ENCODE assay signal across 21 cellular contexts in the genomic region with DNA sequence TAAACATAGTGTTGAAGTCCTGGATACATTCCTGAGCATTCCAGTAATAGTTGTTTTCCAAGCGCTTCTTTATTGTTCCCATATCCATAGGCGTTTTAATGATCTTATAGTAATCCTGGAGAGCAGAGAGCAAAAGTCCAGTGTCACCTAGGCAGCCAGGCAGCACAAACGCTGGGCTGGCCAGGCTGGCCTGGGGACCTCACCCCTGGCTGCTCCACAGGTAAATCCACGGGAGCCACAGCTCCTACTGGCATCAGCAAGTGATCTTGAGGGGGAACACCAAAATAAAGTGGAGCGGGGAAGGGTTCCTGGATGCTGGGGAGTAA. TPM values are rescaled to one million over a fixed set of nuclear protein-coding genes. Genes with fewer than 3 reads are reported as not detected.
A peak's percentile ranks its signal among the peaks of the same experiment; 100 is the strongest.
DNase-seq lines count a peak whose midpoint lies in the region; ATAC-seq and TF ChIP-seq lines count a peak whose summit lies in the region.
"Had no signal": no experiment of that assay in that cellular context is flagged by ENCODE, and none has a peak within 500 bp of the region (broad histone marks: within the 10 kb centered on the region; RNA-seq: fewer than 3 reads in every experiment).

No MANE protein-coding gene starts in this region.

- H3K36me3 Mint-ChIP-seq in Caco-2 (ENCODE audit: insufficient read depth, unreplicated experiment) = peaks cover 96% of the 10 kb centered on the region
- peaks cover 78% of the 10 kb centered on the region for H3K36me3 Mint-ChIP-seq in brain

- H3K27me3 Mint-ChIP-seq in Caco-2 (ENCODE audit: insufficient read depth, unreplicated experiment) (no peaks in the 10 kb centered on the region), brain (peaks cover 4% of the 10 kb centered on the region)

- H3K9me3 ChIP-seq in A673 (ENCODE audit: low read depth, low read length, poor library complexity, severe bottlenecking) (no peaks in the 10 kb centered on the region), Caco-2 (no peaks in the 10 kb centered on the region), muscle layer of colon (ENCODE audit: low read length) (no peaks in the 10 kb centered on the region)
- H3K9me3 ChIP-seq: esophagus muscularis mucosa, sigmoid colon, suprapubic skin had no signal

- DNase-seq in A673 (ENCODE audit: low spot score) (no peak), Caco-2 (no peak), HuH-7 (ENCODE audit: low spot score) (no peak), GF-D8 (lab: John Stamatoyannopoulos, UW) (no peak), AG08396 (ENCODE audit: low spot score) (no peak)
- DNase-seq: activated CD4-positive, alpha-beta T cell treated with anti-CD3 and anti-CD28 coated beads for 48 hours; effector memory CD4-positive, alpha-beta T cell; KG1; kidney; mammary epithelial cell; NCI-H1694; NCI-H526 treated with DMSO at 0.1 percent for 48 hours; sigmoid colon; stimulated activated CD8-positive, alpha-beta memory T cell treated with anti-CD3 and anti-CD28 coated beads, Interleukin-4, amount 100 ng/mL, for 48 hours had no signal

- H3K27ac Mint-ChIP-seq in Caco-2 (ENCODE audit: unreplicated experiment) = peak overlapping the region; percentile 52
- peak overlapping the region in 4 of 5 experiments; percentile 63 to 94 (median 84) for H3K27ac Mint-ChIP-seq in brain

- no peaks in the 10 kb centered on the region for H3K9me3 Mint-ChIP-seq in Caco-2 (ENCODE audit: unreplicated experiment)
- H3K9me3 Mint-ChIP-seq in brain = no peaks in the 10 kb centered on the region
- H3K9me3 Mint-ChIP-seq: T-helper 1 cell treated with Interleukin-12 subunit alpha and Interleukin-12 subunit beta and Interleukin-4 antibody, amounts not matched to agents 30 μg/mL and 1 μg/mL, for 36 hours had no signal

- H3K27me3 ChIP-seq in A673 (replicated peaks; ENCODE audit: insufficient read depth, low read depth, low read length, poor library complexity) = no peaks in the 10 kb centered on the region
- H3K27me3 ChIP-seq in Caco-2 (replicated peaks; ENCODE audit: control insufficient read depth, insufficient read depth, low read length) = no peaks in the 10 kb centered on the region
- H3K27me3 ChIP-seq in muscle layer of colon (ENCODE audit: control insufficient read depth in 1 of 2, insufficient read depth in 2 of 2, low read length in 2 of 2) = no peaks in the 10 kb centered on the region
- H3K27me3 ChIP-seq: esophagus muscularis mucosa, sigmoid colon, suprapubic skin had no signal

- H3K4me3 ChIP-seq in A673 (ENCODE audit: low read depth, low read length, poor library complexity, severe bottlenecking) = no peak overlapping the region
- no peak overlapping the region for H3K4me3 ChIP-seq in Caco-2 (ENCODE audit: low read depth, low read length)
- H3K4me3 ChIP-seq in muscle layer of colon (ENCODE audit: low read depth in 1 of 2, low read length in 2 of 2) = no peak overlapping the region
- H3K4me3 ChIP-seq: esophagus muscularis mucosa, sigmoid colon, suprapubic skin had no signal

- POLR2A ChIA-PET in A673 (lab: Charles Lee; ENCODE audit: low non-redundant PET) = interaction anchor here (0.8 kb wide), 1 partner anchor 35 kb away, joined by 16 read pairs; no protein-coding TSS in a partner anchor
- POLR2A ChIA-PET in Caco-2 (lab: Charles Lee) = no interaction called here

- BruUV-seq in A673 (replicated peaks; lab: Mats Ljungman, UMichigan) (no TSS peak), Caco-2 (replicated peaks; lab: Mats Ljungman, UMichigan) (no TSS peak)

- no peak for TF ChIP-seq CTCF in A673 (conservative IDR thresholded peaks at IDR 0.05; ENCODE audit: low read depth, low read length)
- TF ChIP-seq CTCF in Caco-2 (IDR thresholded peaks at IDR 0.05; ENCODE audit: insufficient read depth in 1 of 2, low read depth in 1 of 2, low read length in 1 of 2, severe bottlenecking in 1 of 2, unreplicated experiment in 1 of 2) = no peak
- no peak for TF ChIP-seq CTCF in brain (conservative IDR thresholded peaks at IDR 0.05)

- CTCF ChIA-PET in A673 (lab: Charles Lee) (no interaction called here), Caco-2 (lab: Charles Lee) (no interaction called here)

- ATAC-seq in GM18498 (IDR thresholded peaks at IDR 0.05; ENCODE audit: unreplicated experiment) = no peak
- ATAC-seq: HCT116 had no signal

- intact Hi-C loops in A673 (cut with micrococcal nuclease; ENCODE audit: unreplicated experiment) = loop anchor here (10.0 kb wide), 1 partner anchor 146 kb away; a partner anchor contains a TSS
- intact Hi-C loops in Caco-2 (cut with micrococcal nuclease; ENCODE audit: unreplicated experiment) = loop anchor here (5.0 kb wide), 1 partner anchor 58 kb away; no protein-coding TSS in a partner anchor

- peaks cover 40% of the 10 kb centered on the region for H3K4me1 Mint-ChIP-seq in Caco-2 (ENCODE audit: low read depth, unreplicated experiment)
- peaks cover 91% of the 10 kb centered on the region for H3K4me1 Mint-ChIP-seq in brain

- H3K27ac ChIP-seq in A673 (ENCODE audit: low read depth, low read length, poor library complexity, severe bottlenecking) (peak overlapping the region; percentile 35), muscle layer of colon (ENCODE audit: low read depth, low read length) (peak overlapping the region; percentile 41)
- H3K27ac ChIP-seq: suprapubic skin had no signal

- H3K4me1 ChIP-seq in A673 (ENCODE audit: insufficient read depth, low read length, poor library complexity, severe bottlenecking) (no peaks in the 10 kb centered on the region), Caco-2 (no peaks in the 10 kb centered on the region), muscle layer of colon (ENCODE audit: insufficient read depth, low read length) (peaks cover 63% of the 10 kb centered on the region)

- H3K36me3 ChIP-seq in A673 (ENCODE audit: insufficient read depth, low read length, poor library complexity, severe bottlenecking) (peaks cover 68% of the 10 kb centered on the region), Caco-2 (ENCODE audit: control insufficient read depth, insufficient read depth, low read length) (peaks cover 6% of the 10 kb centered on the region), muscle layer of colon (ENCODE audit: insufficient read depth, low read length) (peaks cover 61% of the 10 kb centered on the region)

- H3K9ac ChIP-seq in muscle layer of colon (ENCODE audit: low read length) = no peak overlapping the region

- no peak overlapping the region for H3K4me3 Mint-ChIP-seq in Caco-2 (ENCODE audit: unreplicated experiment)
- no peak overlapping the region for H3K4me3 Mint-ChIP-seq in brain
- H3K4me3 Mint-ChIP-seq: T-helper 1 cell treated with Interleukin-12 subunit alpha and Interleukin-12 subunit beta and Interleukin-4 antibody, amounts not matched to agents 30 μg/mL and 1 μg/mL, for 36 hours had no signal

RNA-seq across cellular contexts. Expression of a gene that starts 36.6 kb away (rescaled TPM):
- total RNA-seq in A673 (2021) (0.73 and 1.2 TPM in 2 replicates), Caco-2 (2022) (0.97 and 1.2 TPM in 2 replicates)
- polyA plus RNA-seq in brain (ENCODE audit: insufficient read depth, low read depth, low replicate concordance) = not detected
- total RNA-seq: sigmoid colon had no signal
